ENCODE assay signal across 8 cellular contexts in genomic region chr10:95289003-95289920, GRCh38. TPM values are rescaled to one million over a fixed set of nuclear protein-coding genes. Genes with fewer than 3 reads are reported as not detected.
A peak's percentile ranks its signal among the peaks of the same experiment; 100 is the strongest.
DNase-seq lines count a peak whose midpoint lies in the region; ATAC-seq and TF ChIP-seq lines count a peak whose summit lies in the region.

No MANE protein-coding gene starts in this region.

- POLR2A ChIA-PET in activated CD4-positive, alpha-beta T cell treated with anti-CD3 and anti-CD28 coated beads, Interleukin-2, amount 10 ng/mL, durations not matched to agents 7 days and 5 days (lab: Charles Lee) = no interaction called here
- POLR2A ChIA-PET in naive thymus-derived CD4-positive, alpha-beta T cell (lab: Charles Lee) = no interaction called here

- intact Hi-C loops in naive thymus-derived CD4-positive, alpha-beta T cell (cut with micrococcal nuclease) = no loop called here

- H3K9me3 ChIP-seq in naive thymus-derived CD4-positive, alpha-beta T cell (ENCODE audit: control insufficient read depth in 2 of 3, low read length in 3 of 3) = no peaks in the 10 kb centered on the region

- peak; percentile 40 for TF ChIP-seq CTCF in epithelial cell of esophagus (IDR thresholded peaks at IDR 0.05; ENCODE audit: insufficient read depth, low read depth, low read length, missing control alignments)

- peak overlapping the region; percentile 86 for H3K4me3 ChIP-seq in epithelial cell of esophagus (ENCODE audit: low read length)
- no peak overlapping the region for H3K4me3 ChIP-seq in naive thymus-derived CD4-positive, alpha-beta T cell (ENCODE audit: low read length)

- CTCF ChIA-PET in activated CD4-positive, alpha-beta T cell treated with anti-CD3 and anti-CD28 coated beads, Interleukin-2, amount 10 ng/mL, durations not matched to agents 7 days and 5 days (lab: Charles Lee) = no interaction called here
- CTCF ChIA-PET in naive thymus-derived CD4-positive, alpha-beta T cell (lab: Charles Lee) = no interaction called here

- H3K36me3 ChIP-seq in naive thymus-derived CD4-positive, alpha-beta T cell (ENCODE audit: control insufficient read depth in 2 of 3, insufficient read depth in 3 of 3, low read length in 3 of 3) = no peaks in the 10 kb centered on the region

- peaks cover 59% of the 10 kb centered on the region for H3K27me3 Mint-ChIP-seq in activated CD4-positive, alpha-beta T cell treated with anti-CD3 and anti-CD28 coated beads, Interleukin-2, amount 10 ng/mL, durations not matched to agents 7 days and 5 days
- peaks cover 34 to 72% (median 60%) of the 10 kb centered on the region in 5 donors for H3K27me3 Mint-ChIP-seq in naive thymus-derived CD4-positive, alpha-beta T cell

- peaks cover 0 to 9% of the 10 kb centered on the region in 2 donors for H3K27me3 ChIP-seq in naive thymus-derived CD4-positive, alpha-beta T cell (ENCODE audit: control insufficient read depth in 2 of 2, insufficient read depth in 2 of 2, low read length in 2 of 2)

- peaks cover 38% of the 10 kb centered on the region for H3K4me1 Mint-ChIP-seq in activated CD4-positive, alpha-beta T cell treated with anti-CD3 and anti-CD28 coated beads, Interleukin-2, amount 10 ng/mL, durations not matched to agents 7 days and 5 days
- H3K4me1 Mint-ChIP-seq in naive thymus-derived CD4-positive, alpha-beta T cell = peaks cover 5 to 42% (median 17%) of the 10 kb centered on the region in 7 donors

- H3K27ac Mint-ChIP-seq in activated CD4-positive, alpha-beta T cell treated with anti-CD3 and anti-CD28 coated beads, Interleukin-2, amount 10 ng/mL, durations not matched to agents 7 days and 5 days = no peak overlapping the region
- no peak overlapping the region for H3K27ac Mint-ChIP-seq in naive thymus-derived CD4-positive, alpha-beta T cell

- H3K27ac ChIP-seq in naive thymus-derived CD4-positive, alpha-beta T cell (ENCODE audit: low read depth, low read length) = no peak overlapping the region

- no peaks in the 10 kb centered on the region for H3K9me3 Mint-ChIP-seq in activated CD4-positive, alpha-beta T cell treated with anti-CD3 and anti-CD28 coated beads, Interleukin-2, amount 10 ng/mL, durations not matched to agents 7 days and 5 days
- H3K9me3 Mint-ChIP-seq in naive thymus-derived CD4-positive, alpha-beta T cell = no peaks in the 10 kb centered on the region

- H3K4me1 ChIP-seq in naive thymus-derived CD4-positive, alpha-beta T cell (ENCODE audit: control insufficient read depth in 2 of 2, insufficient read depth in 2 of 2, low read length in 2 of 2) = no peaks in the 10 kb centered on the region

- H3K36me3 Mint-ChIP-seq in activated CD4-positive, alpha-beta T cell treated with anti-CD3 and anti-CD28 coated beads, Interleukin-2, amount 10 ng/mL, durations not matched to agents 7 days and 5 days (ENCODE audit: low read depth) = peaks cover 6% of the 10 kb centered on the region
- peaks cover 0 to 5% (median 0%) of the 10 kb centered on the region in 5 donors for H3K36me3 Mint-ChIP-seq in naive thymus-derived CD4-positive, alpha-beta T cell

- no peak for ATAC-seq in naive thymus-derived CD4-positive, alpha-beta T cell
- ATAC-seq in HG03439 (IDR thresholded peaks at IDR 0.05; ENCODE audit: unreplicated experiment) = no peak
- no peak for ATAC-seq in GM21717 (IDR thresholded peaks at IDR 0.05; ENCODE audit: unreplicated experiment)

- DNase-seq in activated CD4-positive, alpha-beta T cell treated with anti-CD3 and anti-CD28 coated beads, Interleukin-2, amount 10 ng/mL, durations not matched to agents 7 days and 5 days = no peak
- DNase-seq in activated CD4-positive, alpha-beta T cell treated with anti-CD3 and anti-CD28 coated beads for 4 hours = no peak
- DNase-seq in OCI-M1 (lab: John Stamatoyannopoulos, UW) = peak; percentile 84
- DNase-seq in epithelial cell of esophagus (ENCODE audit: low read depth) = peak; percentile 69
- DNase-seq in naive thymus-derived CD4-positive, alpha-beta T cell = no peak
- DNase-seq in mesenteric fat pad (ENCODE audit: low spot score) = no peak

- peak overlapping the region; percentile 77 for H3K4me3 Mint-ChIP-seq in activated CD4-positive, alpha-beta T cell treated with anti-CD3 and anti-CD28 coated beads, Interleukin-2, amount 10 ng/mL, durations not matched to agents 7 days and 5 days
- H3K4me3 Mint-ChIP-seq in naive thymus-derived CD4-positive, alpha-beta T cell = peak overlapping the region in 8 of 10 donors; percentile 19 to 88 (median 72)

RNA-seq across cellular contexts. Expression of gene PDLIM1, which starts 1.5 kb away (rescaled TPM):
- 10 to 100 TPM; 17.4 to 19.6 TPM for total RNA-seq in activated CD4-positive, alpha-beta T cell treated with anti-CD3 and anti-CD28 coated beads, Interleukin-2, amount 10 ng/mL, durations not matched to agents 7 days and 5 days
- total RNA-seq in naive thymus-derived CD4-positive, alpha-beta T cell = 10 to 100 TPM in 2 of 5 experiments, under 1 TPM in 3; 0.32 to 27.6 (median 0.61) TPM
- 1 to 10 TPM in 1 of 2 donors, under 1 TPM in 1; 0.89 to 1.2 TPM for polyA plus RNA-seq in naive thymus-derived CD4-positive, alpha-beta T cell
- 200 TPM for total RNA-seq in mesenteric fat pad

Comparison
In these comparisons a context has a peak if more than half of its experiments do, and no peak if none do; other contexts are left out.
1. DNase-seq: peak in OCI-M1 (single experiment) and epithelial cell of esophagus (single experiment); none in activated CD4-positive, alpha-beta T cell treated with anti-CD3 and anti-CD28 coated beads, Interleukin-2, amount 10 ng/mL, durations not matched to agents 7 days and 5 days (single experiment), activated CD4-positive, alpha-beta T cell treated with anti-CD3 and anti-CD28 coated beads for 4 hours (0 of 2), naive thymus-derived CD4-positive, alpha-beta T cell (0 of 9) and mesenteric fat pad (single experiment).